In genomic region chr3:119378259-119378658, GRCh38 we compare ENCODE assay signal across 24 cellular contexts.
A peak's percentile ranks its signal among the peaks of the same experiment; 100 is the strongest.
DNase-seq lines count a peak whose midpoint lies in the region; ATAC-seq, FAIRE-seq and TF ChIP-seq lines count a peak whose summit lies in the region.
"Had no signal": no experiment of that assay in that cellular context is flagged by ENCODE, and none has a peak within 500 bp of the region (broad histone marks: within the 10 kb centered on the region; RNA-seq: fewer than 3 reads in every experiment).

No MANE protein-coding gene starts in this region.

- peaks cover 66% of the 10 kb centered on the region for H3K36me3 ChIP-seq in left ventricle myocardium inferior
- H3K36me3 ChIP-seq in kidney (ENCODE audit: control insufficient read depth in 1 of 2, insufficient read depth in 2 of 2, low read length in 2 of 2) = peaks cover 6 to 14% of the 10 kb centered on the region in 2 donors
- H3K36me3 ChIP-seq: BE2C had no signal

- peaks cover 11% of the 10 kb centered on the region for H3K4me1 Mint-ChIP-seq in stimulated activated effector memory CD8-positive, alpha-beta T cell treated with anti-CD3 and anti-CD28 coated beads, Interleukin-12 subunit alpha, Interleukin-12 subunit beta, amount 100 ng/mL, for 72 hours

- DNase-seq in left ventricle myocardium inferior (no peak), Right ventricle myocardium inferior (ENCODE audit: missing footprints) (no peak), foreskin keratinocyte (no peak), kidney (no peak), anterior cingulate cortex (lab: John Stamatoyannopoulos, UW) (no peak)
- DNase-seq in stimulated activated effector memory CD8-positive, alpha-beta T cell treated with anti-CD3 and anti-CD28 coated beads, Interleukin-12 subunit alpha, Interleukin-12 subunit beta, amount 100 ng/mL, for 72 hours (ENCODE audit: low spot score in 2 of 2) = no peak
- DNase-seq: BE2C; Caco-2; CD4-positive, CD25-positive, alpha-beta regulatory T cell; CD8-positive, alpha-beta T cell; DMS153; DMS79 treated with DMSO at 0.1 percent for 48 hours; GF-D8; H9 had no signal

- no peak overlapping the region for H3K9ac ChIP-seq in kidney (ENCODE audit: low read length in 2 of 2)

- H3K9me3 Mint-ChIP-seq in stimulated activated effector memory CD8-positive, alpha-beta T cell treated with anti-CD3 and anti-CD28 coated beads, Interleukin-12 subunit alpha, Interleukin-12 subunit beta, amount 100 ng/mL, for 72 hours = no peaks in the 10 kb centered on the region
- H3K9me3 Mint-ChIP-seq: CD4-positive, CD25-positive, alpha-beta regulatory T cell; CD8-positive, alpha-beta T cell; GM23338; H9 had no signal

- no peak overlapping the region for H3K4me3 Mint-ChIP-seq in stimulated activated effector memory CD8-positive, alpha-beta T cell treated with anti-CD3 and anti-CD28 coated beads, Interleukin-12 subunit alpha, Interleukin-12 subunit beta, amount 100 ng/mL, for 72 hours
- H3K4me3 Mint-ChIP-seq: CD4-positive, CD25-positive, alpha-beta regulatory T cell; CD8-positive, alpha-beta T cell; GM23338; H9 had no signal

- ATAC-seq in Right ventricle myocardium inferior (no peak), foreskin keratinocyte (peak; percentile 35), GM21423 (IDR thresholded peaks at IDR 0.05; ENCODE audit: unreplicated experiment) (no peak), HG02678 (IDR thresholded peaks at IDR 0.05; ENCODE audit: unreplicated experiment) (no peak)
- ATAC-seq in stimulated activated effector memory CD8-positive, alpha-beta T cell treated with anti-CD3 and anti-CD28 coated beads, Interleukin-12 subunit alpha, Interleukin-12 subunit beta, amount 100 ng/mL, for 72 hours = no peak
- ATAC-seq: CD8-positive, alpha-beta T cell; GM23338; HCT116 had no signal

- H3K27me3 ChIP-seq in left ventricle myocardium inferior (ENCODE audit: low read depth) (no peaks in the 10 kb centered on the region), foreskin keratinocyte (no peaks in the 10 kb centered on the region)
- H3K27me3 ChIP-seq: BE2C had no signal

- intact Hi-C loops in left ventricle myocardium inferior (cut with micrococcal nuclease) (no loop called here), Right ventricle myocardium inferior (cut with DNase I) (no loop called here), kidney (cut with DNase I) (no loop called here)

- H3K27ac ChIP-seq in left ventricle myocardium inferior (replicated peaks) (peak overlapping the region; percentile 43), foreskin keratinocyte (no peak overlapping the region), kidney (ENCODE audit: low read depth in 2 of 2, low read length in 2 of 2) (no peak overlapping the region)
- H3K27ac ChIP-seq: 22Rv1, C4-2B had no signal

- H3K9me3 ChIP-seq in left ventricle myocardium inferior (replicated peaks) = no peaks in the 10 kb centered on the region
- no peaks in the 10 kb centered on the region for H3K9me3 ChIP-seq in kidney (ENCODE audit: control insufficient read depth in 1 of 2, low read length in 2 of 2)
- H3K9me3 ChIP-seq: BE2C, Caco-2 had no signal

- no peak overlapping the region for H3K4me3 ChIP-seq in left ventricle myocardium inferior
- no peak overlapping the region for H3K4me3 ChIP-seq in kidney (ENCODE audit: low read length in 2 of 2)
- H3K4me3 ChIP-seq: GM23338 had no signal

- H3K4me1 ChIP-seq in left ventricle myocardium inferior (peaks cover 20% of the 10 kb centered on the region), foreskin keratinocyte (no peaks in the 10 kb centered on the region), kidney (ENCODE audit: control insufficient read depth in 1 of 2, insufficient read depth in 1 of 2, low read depth in 1 of 2, low read length in 2 of 2) (no peaks in the 10 kb centered on the region)
- H3K4me1 ChIP-seq: BE2C, Caco-2 had no signal

- H3K36me3 Mint-ChIP-seq in stimulated activated effector memory CD8-positive, alpha-beta T cell treated with anti-CD3 and anti-CD28 coated beads, Interleukin-12 subunit alpha, Interleukin-12 subunit beta, amount 100 ng/mL, for 72 hours = peaks cover 37% of the 10 kb centered on the region

- H3K27ac Mint-ChIP-seq in stimulated activated effector memory CD8-positive, alpha-beta T cell treated with anti-CD3 and anti-CD28 coated beads, Interleukin-12 subunit alpha, Interleukin-12 subunit beta, amount 100 ng/mL, for 72 hours = peak overlapping the region; percentile 17
- H3K27ac Mint-ChIP-seq: CD4-positive, CD25-positive, alpha-beta regulatory T cell; CD8-positive, alpha-beta T cell; GM23338; H9 had no signal

- no peak for TF ChIP-seq CTCF in left ventricle myocardium inferior (IDR thresholded peaks at IDR 0.05; ENCODE audit: borderline replicate concordance)
- TF ChIP-seq CTCF in foreskin keratinocyte (conservative IDR thresholded peaks at IDR 0.05) = no peak
- TF ChIP-seq CTCF in kidney (IDR thresholded peaks at IDR 0.05; ENCODE audit: borderline replicate concordance, extremely low read depth, insufficient read depth) = no peak

- no peak for FAIRE-seq in kidney (lab: Jason Lieb, UNC)
- FAIRE-seq: A204.1, GM12891, GM18507, GM19239 had no signal
